ENCODE assay signal across 25 cellular contexts in genomic region chr14:92480856-92481255, GRCh38. TPM values are rescaled to one million over a fixed set of nuclear protein-coding genes. Genes with fewer than 3 reads are reported as not detected.
DNase-seq lines count a peak whose midpoint lies in the region; ATAC-seq and TF ChIP-seq lines count a peak whose summit lies in the region.
"Had no signal": no experiment of that assay in that cellular context is flagged by ENCODE, and none has a peak within 500 bp of the region (broad histone marks: within the 10 kb centered on the region; RNA-seq: fewer than 3 reads in every experiment).

No MANE protein-coding gene starts in this region.

- intact Hi-C loops in CD14-positive monocyte (cut with micrococcal nuclease): no loop called here
- intact Hi-C loops in colonic mucosa (cut with DNase I): no loop called here

- no peaks in the 10 kb centered on the region for H3K4me1 ChIP-seq in colonic mucosa
- H3K4me1 ChIP-seq in liver (ENCODE audit: control insufficient read depth in 4 of 4, insufficient read depth in 4 of 4, low read length in 3 of 4): peaks cover 3 to 18% (median 16%) of the 10 kb centered on the region in 4 donors
- H3K4me1 ChIP-seq: BLaER1, Peyer's patch had no signal

- peaks cover 51 to 73% of the 10 kb centered on the region in 2 donors for H3K36me3 Mint-ChIP-seq in CD14-positive monocyte

- H3K27ac ChIP-seq in colonic mucosa (no peak overlapping the region), liver (ENCODE audit: low read depth in 1 of 2, low read length in 2 of 2) (peak overlapping the region in 1 of 2 donors; percentile 8)
- H3K27ac ChIP-seq: BLaER1, HL-60, Peyer's patch, SK-N-MC had no signal

- H3K27me3 ChIP-seq in colonic mucosa (no peaks in the 10 kb centered on the region), liver (ENCODE audit: control insufficient read depth in 4 of 4, insufficient read depth in 4 of 4, low read length in 3 of 4) (no peaks in the 10 kb centered on the region)
- H3K27me3 ChIP-seq: BLaER1, Peyer's patch had no signal

- peaks cover 0 to 3% (median 0%) of the 10 kb centered on the region in 3 donors for H3K27me3 Mint-ChIP-seq in CD14-positive monocyte (ENCODE audit: low read depth in 3 of 3)

- peak overlapping the region in 5 of 7 donors; percentile 57 to 89 (median 73) for H3K27ac Mint-ChIP-seq in CD14-positive monocyte
- H3K27ac Mint-ChIP-seq: CD4-positive, alpha-beta T cell had no signal

- no peaks in the 10 kb centered on the region for H3K9me3 ChIP-seq in colonic mucosa
- no peaks in the 10 kb centered on the region for H3K9me3 ChIP-seq in liver (ENCODE audit: control insufficient read depth in 4 of 4, low read length in 3 of 4)
- H3K9me3 ChIP-seq: Peyer's patch had no signal

- peaks cover 0 to 9% (median 0%) of the 10 kb centered on the region in 7 donors for H3K9me3 Mint-ChIP-seq in CD14-positive monocyte

- in situ Hi-C loops in KBM-7 (cut with MboI; ENCODE audit: low pct_unique_long_range_greater_than_20kb, low sequenced_read_pairs): no loop called here

- H3K9ac ChIP-seq in colonic mucosa (ENCODE audit: low read depth in 2 of 2, low read length in 2 of 2) (no peak overlapping the region), liver (ENCODE audit: low read depth in 1 of 2, low read length in 2 of 2) (no peak overlapping the region)
- H3K9ac ChIP-seq: BLaER1 had no signal

- DNase-seq in CD14-positive monocyte (ENCODE audit: low spot score) (no peak), colonic mucosa (peak; percentile 10), KBM-7 (no peak), OCI-M1 (lab: John Stamatoyannopoulos, UW) (no peak)
- DNase-seq in stimulated activated CD8-positive, alpha-beta memory T cell treated with anti-CD3 and anti-CD28 coated beads, Interleukin-4, amount 100 ng/mL, for 48 hours: peak; percentile 6
- DNase-seq: CD4-positive, alpha-beta T cell; DMS53; GOT3; Karpas-422; NCI-H1092; NCI-H1436; NCI-H187; NCI-H2081 treated with DMSO at 0.1 percent for 48 hours; NCI-H2171; NCI-H226; NCI-H510A; NCI-H69; Peyer's patch; SIG-M5 had no signal

- H3K4me3 Mint-ChIP-seq in CD14-positive monocyte: no peak overlapping the region
- H3K4me3 Mint-ChIP-seq: CD4-positive, alpha-beta T cell had no signal

- H3K36me3 ChIP-seq in colonic mucosa (no peaks in the 10 kb centered on the region), liver (ENCODE audit: control insufficient read depth in 4 of 4, insufficient read depth in 3 of 4, low read depth in 1 of 4, low read length in 3 of 4) (no peaks in the 10 kb centered on the region)
- H3K36me3 ChIP-seq: BLaER1, Peyer's patch had no signal

- H3K4me1 Mint-ChIP-seq in CD14-positive monocyte: peaks cover 67% of the 10 kb centered on the region

- ATAC-seq in GM21528 (IDR thresholded peaks at IDR 0.05; ENCODE audit: low FRiP score, unreplicated experiment): no peak
- ATAC-seq: GM12878 had no signal

- TF ChIP-seq CTCF in CD14-positive monocyte (IDR thresholded peaks at IDR 0.05) (no peak), colonic mucosa (IDR thresholded peaks at IDR 0.05) (no peak), liver (IDR thresholded peaks at IDR 0.05; ENCODE audit: low read depth, low read length, missing input control) (no peak)

- H3K4me3 ChIP-seq in colonic mucosa (no peak overlapping the region), liver (ENCODE audit: low read depth in 1 of 3, low read length in 3 of 3) (no peak overlapping the region)
- H3K4me3 ChIP-seq: BLaER1, GM12878, Peyer's patch, SK-N-MC had no signal

- WGBS in liver: 41% methylated on average over 3 of the region's 3 CpGs

- TF ChIP-seq RAD21 in liver (IDR thresholded peaks at IDR 0.05): no peak

TF ChIP-seq in liver, 16 proteins besides CTCF, POLR2A, EP300 and RAD21:
- no peak for TF ChIP-seq EGR1 (IDR thresholded peaks at IDR 0.05; ENCODE audit: low read depth in 2 of 2)
- no peak for TF ChIP-seq YY1 (IDR thresholded peaks at IDR 0.05)
- no peak for TF ChIP-seq FOXA2 (IDR thresholded peaks at IDR 0.05)
- TF ChIP-seq RXRA (IDR thresholded peaks at IDR 0.05): peak; percentile 20 to 47
- TF ChIP-seq ATF3 (IDR thresholded peaks at IDR 0.05): no peak
- peak in 1 of 2 donors; percentile 15 for TF ChIP-seq JUND (IDR thresholded peaks at IDR 0.05)
- peak; percentile 31 to 37 for TF ChIP-seq HNF4A (conservative IDR thresholded peaks at IDR 0.05)

RNA-seq across cellular contexts. Expression of gene RIN3, which starts 32.7 kb away (rescaled TPM):
- polyA plus RNA-seq in CD14-positive monocyte (10 to 100 TPM; 42.8 to 54.6 TPM), liver (10 to 100 TPM in 1 of 2 donors, 1 to 10 TPM in 1; 5.0 to 11.1 TPM)
- total RNA-seq in colonic mucosa (10 to 100 TPM; 18.4 to 23.2 TPM), liver (10 to 100 TPM in 1 of 2 donors, 1 to 10 TPM in 1; 6.8 to 15.6 TPM)

Comparison
In these comparisons a context has a peak if more than half of its experiments do, and no peak if none do; other contexts are left out.
1. DNase-seq: peak in colonic mucosa (single experiment) and stimulated activated CD8-positive, alpha-beta memory T cell treated with anti-CD3 and anti-CD28 coated beads, Interleukin-4, amount 100 ng/mL, for 48 hours (single experiment); none in CD14-positive monocyte (single experiment), KBM-7 (single experiment) and OCI-M1 (single experiment).